Comparison of ENCODE assay signal across 11 cellular contexts in genomic region chr10:49076741-49077521, GRCh38. TPM values are rescaled to one million over a fixed set of nuclear protein-coding genes. Genes with fewer than 3 reads are reported as not detected.
DNase-seq lines count a peak whose midpoint lies in the region; ATAC-seq and TF ChIP-seq lines count a peak whose summit lies in the region.
"Had no signal": no experiment of that assay in that cellular context is flagged by ENCODE, and none has a peak within 500 bp of the region (broad histone marks: within the 10 kb centered on the region; RNA-seq: fewer than 3 reads in every experiment).

No MANE protein-coding gene starts in this region.

- H3K36me3 ChIP-seq in spleen = no peaks in the 10 kb centered on the region
- H3K36me3 ChIP-seq in psoas muscle (ENCODE audit: insufficient read depth in 1 of 2, low read depth in 1 of 2) = no peaks in the 10 kb centered on the region
- H3K36me3 ChIP-seq: SJSA1 had no signal

- 50 to 65% (median 52%) methylated on average over 13 of the region's 13 CpGs for WGBS in spleen, 5 donors
- WGBS in psoas muscle, 3 donors = 86 to 87% (median 87%) methylated on average over 13 of the region's 13 CpGs

- no peak for TF ChIP-seq POLR2A in spleen (IDR thresholded peaks at IDR 0.05)

- no peak for TF ChIP-seq CTCF in VCaP (conservative IDR thresholded peaks at IDR 0.05)
- TF ChIP-seq CTCF in spleen (IDR thresholded peaks at IDR 0.05 in 8 of 11, conservative IDR thresholded peaks at IDR 0.05 in 3 of 11) = no peak
- TF ChIP-seq CTCF in psoas muscle (IDR thresholded peaks at IDR 0.05) = no peak

- peaks cover 0 to 20% (median 11%) of the 10 kb centered on the region in 6 donors for H3K4me1 ChIP-seq in spleen
- peaks cover 6% of the 10 kb centered on the region for H3K4me1 ChIP-seq in psoas muscle
- H3K4me1 ChIP-seq: SJSA1 had no signal

- intact Hi-C loops in spleen (cut with DNase I; ENCODE audit: low total_unique reads) = no loop called here
- intact Hi-C loops in psoas muscle (cut with DNase I) = no loop called here

- no peak overlapping the region for H3K4me3 ChIP-seq in spleen
- no peak overlapping the region for H3K4me3 ChIP-seq in psoas muscle
- H3K4me3 ChIP-seq: SJSA1 had no signal

- no peaks in the 10 kb centered on the region for H3K9me3 ChIP-seq in spleen
- no peaks in the 10 kb centered on the region for H3K9me3 ChIP-seq in psoas muscle
- H3K9me3 ChIP-seq: SJSA1 had no signal

- peaks cover 0 to 20% (median 0%) of the 10 kb centered on the region in 7 donors for H3K27me3 ChIP-seq in spleen (replicated peaks in 1 of 7)
- H3K27me3 ChIP-seq in psoas muscle (ENCODE audit: insufficient read depth in 3 of 3, low read length in 2 of 3) = no peaks in the 10 kb centered on the region
- H3K27me3 ChIP-seq: SJSA1 had no signal

- DNase-seq in spleen (peak; percentile 11), psoas muscle (no peak), NK-92 (lab: John Stamatoyannopoulos, UW; ENCODE audit: unreplicated experiment) (no peak)
- DNase-seq: activated gamma-delta T cell had no signal

- ATAC-seq in GM18870 (IDR thresholded peaks at IDR 0.05; ENCODE audit: unreplicated experiment) = peak; percentile 81
- ATAC-seq in HG02623 (IDR thresholded peaks at IDR 0.05; ENCODE audit: unreplicated experiment) = peak; percentile 48
- ATAC-seq in psoas muscle = no peak
- no peak for ATAC-seq in HG03039 (IDR thresholded peaks at IDR 0.05; ENCODE audit: unreplicated experiment)

- H3K27ac ChIP-seq in VCaP (peak overlapping the region; percentile 31; the same call in 1 of the 2 replicates), spleen (no peak overlapping the region), psoas muscle (no peak overlapping the region)
- H3K27ac ChIP-seq: parathyroid adenoma, SJSA1 had no signal

RNA-seq across cellular contexts. Expression of gene VSTM4, which starts 38.4 kb away (rescaled TPM):
- total RNA-seq in spleen = 1 to 10 TPM; 2.2 to 6.8 (median 4.1) TPM
- polyA plus RNA-seq in spleen = 1 to 10 TPM in 1 of 3 donors, under 1 TPM in 2; 0.57 to 1.6 (median 0.80) TPM
- total RNA-seq in psoas muscle = 1 to 10 TPM; 1.8 to 4.4 (median 2.2) TPM
- polyA plus RNA-seq in psoas muscle = 1 to 10 TPM; 1.0 to 1.8 (median 1.1) TPM
- total RNA-seq: MCF 10A had no signal

RNA-seq across cellular contexts. Expression of gene FAM170B, which starts 56.9 kb away (rescaled TPM):
- total RNA-seq in spleen (not detected), psoas muscle (not detected)
- polyA plus RNA-seq in spleen (under 1 TPM in 2 of 3 donors, not detected in 1; 0.05 to 0.06 TPM), psoas muscle (under 1 TPM in 1 of 3 donors, not detected in 2; 0.01 TPM)
- total RNA-seq: MCF 10A, SJSA1 had no signal

Comparison
In these comparisons a context has a peak if more than half of its experiments do, and no peak if none do; other contexts are left out.
1. ATAC-seq: peak in GM18870 (single experiment) and HG02623 (single experiment); none in psoas muscle (0 of 4) and HG03039 (single experiment).